Comparison of ENCODE assay signal across 19 cellular contexts in the genomic region with DNA sequence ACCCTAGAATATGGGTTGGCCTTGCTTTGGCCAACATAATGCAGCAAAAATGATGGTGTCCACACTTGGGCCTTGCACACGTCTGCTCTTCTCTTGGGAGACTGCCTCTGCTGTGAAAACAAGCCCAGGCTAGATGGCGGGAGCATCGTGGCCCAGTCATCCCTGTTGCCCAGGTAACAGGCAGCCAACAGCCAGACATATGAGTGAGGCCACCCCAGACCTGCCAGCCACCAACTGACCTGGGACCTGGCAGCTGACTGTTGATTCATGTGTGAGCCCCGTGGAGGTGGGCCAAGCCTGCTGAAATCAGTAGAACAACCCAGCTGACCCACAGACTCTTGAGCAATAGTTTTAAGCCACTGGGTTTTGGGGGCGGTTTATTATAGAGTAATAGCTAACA. TPM values are rescaled to one million over a fixed set of nuclear protein-coding genes. Genes with fewer than 3 reads are reported as not detected.
DNase-seq lines count a peak whose midpoint lies in the region; ATAC-seq, FAIRE-seq and TF ChIP-seq lines count a peak whose summit lies in the region.
"Had no signal": no experiment of that assay in that cellular context is flagged by ENCODE, and none has a peak within 500 bp of the region (broad histone marks: within the 10 kb centered on the region; RNA-seq: fewer than 3 reads in every experiment).

No MANE protein-coding gene starts in this region.

- no peaks in the 10 kb centered on the region for H3K4me1 ChIP-seq in K562 (replicated peaks in 1 of 2; ENCODE audit: control insufficient read depth in 2 of 2, insufficient read depth in 2 of 2, low read length in 2 of 2)
- H3K4me1 ChIP-seq: left lung had no signal

- no peak overlapping the region for H3K4me2 ChIP-seq in K562 (ENCODE audit: insufficient read depth, low read length)

- H3K27ac ChIP-seq in K562 (ENCODE audit: extremely low read depth, low read depth, low read length) = no peak overlapping the region
- H3K27ac ChIP-seq: left lung had no signal

- FAIRE-seq in K562 (lab: Jason Lieb, UNC) = no peak

- CTCF ChIA-PET in K562 (lab: Yijun Ruan, JAX; ENCODE audit: low intra/inter-chr PET ratio) = no interaction called here

- no peak for TF ChIP-seq EP300 in K562 (IDR thresholded peaks at IDR 0.05; ENCODE audit: low read length)

- no peaks in the 10 kb centered on the region for H3K36me3 ChIP-seq in K562 (ENCODE audit: control insufficient read depth, insufficient read depth, low read length)
- H3K36me3 ChIP-seq: left lung had no signal

- peaks cover 0 to 3% of the 10 kb centered on the region in 2 donors for H3K27me3 Mint-ChIP-seq in natural killer cell treated with Interleukin-12 subunit alpha and Interleukin-12 subunit beta and Interleukin-15 and Interleukin-18, amount 100 ng/mL, for 72 hours
- H3K27me3 Mint-ChIP-seq in natural killer cell (ENCODE audit: low read depth in 2 of 2) = peaks cover 0 to 4% of the 10 kb centered on the region in 2 donors
- H3K27me3 Mint-ChIP-seq: activated naive CD8-positive, alpha-beta T cell treated with anti-CD3 and anti-CD28 coated beads, Interleukin-2, amount 10 ng/mL, durations not matched to agents 7 days and 5 days had no signal

- H3K36me3 Mint-ChIP-seq in natural killer cell treated with Interleukin-12 subunit alpha and Interleukin-12 subunit beta and Interleukin-15 and Interleukin-18, amount 100 ng/mL, for 72 hours = no peaks in the 10 kb centered on the region
- no peaks in the 10 kb centered on the region for H3K36me3 Mint-ChIP-seq in natural killer cell
- H3K36me3 Mint-ChIP-seq: activated naive CD8-positive, alpha-beta T cell treated with anti-CD3 and anti-CD28 coated beads, Interleukin-2, amount 10 ng/mL, durations not matched to agents 7 days and 5 days; CD8-positive, alpha-beta T cell had no signal

- peaks cover 0 to 9% of the 10 kb centered on the region in 2 experiments; a peak in 2 of 5 replicates for H3K27me3 ChIP-seq in K562 (ENCODE audit: control insufficient read depth in 2 of 2, insufficient read depth in 2 of 2, low read length in 2 of 2)
- H3K27me3 ChIP-seq: left lung had no signal

- no peak for TF ChIP-seq RAD21 in K562 (CRISPR knock-in tag; conservative IDR thresholded peaks at IDR 0.05 in 1 of 2, IDR thresholded peaks at IDR 0.05 in 1 of 2)

- H3K4me3 Mint-ChIP-seq in natural killer cell treated with Interleukin-12 subunit alpha and Interleukin-12 subunit beta and Interleukin-15 and Interleukin-18, amount 100 ng/mL, for 72 hours = no peak overlapping the region
- H3K4me3 Mint-ChIP-seq in natural killer cell = no peak overlapping the region
- H3K4me3 Mint-ChIP-seq: activated naive CD8-positive, alpha-beta T cell treated with anti-CD3 and anti-CD28 coated beads, Interleukin-2, amount 10 ng/mL, durations not matched to agents 7 days and 5 days; CD8-positive, alpha-beta T cell had no signal

- in situ Hi-C loops in K562 (cut with MboI) (no loop called here), GM13976 (cut with MboI; ENCODE audit: low sequenced_read_pairs, unreplicated experiment) (no loop called here)

- intact Hi-C loops in natural killer cell (cut with micrococcal nuclease) = no loop called here
- intact Hi-C loops in K562 (cut with micrococcal nuclease) = no loop called here
- intact Hi-C loops in left colon (cut with DNase I, micrococcal nuclease) = no loop called here

- 5% methylated on average over 5 of the region's 5 CpGs for WGBS in K562 (ENCODE audit: insufficient coverage, low coverage, missing lambda C conversion rate)

- peak; percentile 43 to 49 for ATAC-seq in natural killer cell treated with Interleukin-12 subunit alpha and Interleukin-12 subunit beta and Interleukin-15 and Interleukin-18, amount 100 ng/mL, for 72 hours
- ATAC-seq in natural killer cell (no peak), K562 (no peak), left colon (no peak), HG03045 (IDR thresholded peaks at IDR 0.05; ENCODE audit: unreplicated experiment) (no peak)
- ATAC-seq: CD8-positive, alpha-beta T cell; left lung; mucosa of descending colon; Panc1 had no signal

- no peaks in the 10 kb centered on the region for H3K9me1 ChIP-seq in K562 (ENCODE audit: control insufficient read depth, insufficient read depth, low read length)

- POLR2A ChIA-PET in K562 (lab: Yijun Ruan, JAX) = interaction anchor here (0.6 kb wide), 1 partner anchor 15 kb away, joined by 3 read pairs; no protein-coding TSS in a partner anchor

- no peak overlapping the region for H2AFZ ChIP-seq in K562 (ENCODE audit: low read depth, low read length)

- no peak overlapping the region for H3K4me3 ChIP-seq in K562
- H3K4me3 ChIP-seq: left lung, mucosa of descending colon had no signal

- no peaks in the 10 kb centered on the region for H3K4me1 Mint-ChIP-seq in natural killer cell treated with Interleukin-12 subunit alpha and Interleukin-12 subunit beta and Interleukin-15 and Interleukin-18, amount 100 ng/mL, for 72 hours (ENCODE audit: low read depth in 2 of 2)
- H3K4me1 Mint-ChIP-seq in natural killer cell = no peaks in the 10 kb centered on the region
- H3K4me1 Mint-ChIP-seq: activated naive CD8-positive, alpha-beta T cell treated with anti-CD3 and anti-CD28 coated beads, Interleukin-2, amount 10 ng/mL, durations not matched to agents 7 days and 5 days had no signal

- H3K9me3 ChIP-seq in K562 (replicated peaks; ENCODE audit: control insufficient read depth, insufficient read depth, low read depth, low read length) = no peaks in the 10 kb centered on the region
- H3K9me3 ChIP-seq: left lung, mucosa of descending colon had no signal

- H3K9me3 Mint-ChIP-seq in natural killer cell treated with Interleukin-12 subunit alpha and Interleukin-12 subunit beta and Interleukin-15 and Interleukin-18, amount 100 ng/mL, for 72 hours = no peaks in the 10 kb centered on the region
- no peaks in the 10 kb centered on the region for H3K9me3 Mint-ChIP-seq in natural killer cell
- H3K9me3 Mint-ChIP-seq: CD8-positive, alpha-beta T cell had no signal

- no peaks in the 10 kb centered on the region for H4K20me1 ChIP-seq in K562 (replicated peaks; ENCODE audit: control insufficient read depth, insufficient read depth, low read length)

- H3K79me2 ChIP-seq in K562 (ENCODE audit: control insufficient read depth, insufficient read depth, low read length) = no peaks in the 10 kb centered on the region

- no peak overlapping the region for H3K9ac ChIP-seq in K562 (ENCODE audit: insufficient read depth in 1 of 2, low read depth in 2 of 2, low read length in 2 of 2)

- TF ChIP-seq CTCF in natural killer cell (IDR thresholded peaks at IDR 0.05) (no peak), K562 (IDR thresholded peaks at IDR 0.05 in 2 of 3, conservative IDR thresholded peaks at IDR 0.05 in 1 of 3; ENCODE audit: insufficient read depth in 2 of 3, low read depth in 1 of 3, low read length in 3 of 3) (no peak), GM13976 (IDR thresholded peaks at IDR 0.05; ENCODE audit: borderline replicate concordance, control extremely low read depth, extremely low read depth, insufficient read depth, missing control alignments) (no peak)

- no TSS peak for BruUV-seq in K562 (replicated peaks; lab: Mats Ljungman, UMichigan)

- no peak for DNase-seq in natural killer cell treated with Interleukin-12 subunit alpha and Interleukin-12 subunit beta and Interleukin-15 and Interleukin-18, amount 100 ng/mL, for 72 hours (ENCODE audit: low spot score)
- no peak for DNase-seq in natural killer cell
- DNase-seq in K562 (ENCODE audit: extremely low read depth in 1 of 4, low spot score in 3 of 4) = no peak
- DNase-seq in kidney glomerular epithelial cell (lab: John Stamatoyannopoulos, UW) = peak; percentile 7
- DNase-seq in left colon = no peak
- DNase-seq in NK-92 (lab: John Stamatoyannopoulos, UW; ENCODE audit: unreplicated experiment) = no peak
- no peak for DNase-seq in GM13976 (ENCODE audit: low spot score)
- DNase-seq: activated CD4-positive, alpha-beta T cell treated with anti-CD3 and anti-CD28 coated beads, Interleukin-2, amount 50 U/mL, for 4 hours; activated naive CD8-positive, alpha-beta T cell treated with anti-CD3 and anti-CD28 coated beads, Interleukin-2, amount 10 ng/mL, durations not matched to agents 7 days and 5 days; activated T-cell treated with anti-CD3 and anti-CD28 coated beads, Interleukin-2, amount 50 U/mL, for 1 hour; CD8-positive, alpha-beta T cell; left lung; mucosa of descending colon; MV-4-11; NCI-H2029 treated with DMSO at 0.1 percent for 48 hours; NCI-H526; stimulated activated CD4-positive, alpha-beta T cell treated with anti-CD3 and anti-CD28 coated beads, Interleukin-4, amount 100 ng/mL, for 1 hour had no signal

- no peak overlapping the region for H3K27ac Mint-ChIP-seq in natural killer cell treated with Interleukin-12 subunit alpha and Interleukin-12 subunit beta and Interleukin-15 and Interleukin-18, amount 100 ng/mL, for 72 hours
- no peak overlapping the region for H3K27ac Mint-ChIP-seq in natural killer cell
- H3K27ac Mint-ChIP-seq: activated naive CD8-positive, alpha-beta T cell treated with anti-CD3 and anti-CD28 coated beads, Interleukin-2, amount 10 ng/mL, durations not matched to agents 7 days and 5 days; CD8-positive, alpha-beta T cell had no signal

- TF ChIP-seq POLR2A in K562 (conservative IDR thresholded peaks at IDR 0.05) = no peak

TF ChIP-seq in K562, 482 proteins besides CTCF, POLR2A, EP300 and RAD21 (continues in another document):
- no peak for TF ChIP-seq ZFP30 (CRISPR knock-in tag; IDR thresholded peaks at IDR 0.05; ENCODE audit: borderline replicate concordance)
- no peak for TF ChIP-seq NUFIP1 (IDR thresholded peaks at IDR 0.05; ENCODE audit: partially characterized antibody)

RNA-seq across cellular contexts. Expression of a gene that starts 39.4 kb away (rescaled TPM):
- 1 to 10 TPM in 1 of 2 donors, under 1 TPM in 1; 0.88 to 2.3 TPM for total RNA-seq in natural killer cell treated with Interleukin-12 subunit alpha and Interleukin-12 subunit beta and Interleukin-15 and Interleukin-18, amount 100 ng/mL, for 72 hours
- under 1 TPM in 2 of 3 donors, not detected in 1; 0.79 to 0.92 TPM for total RNA-seq in natural killer cell
- not detected in 2 replicates for total RNA-seq in K562 (2011; cell fraction: chromatin; rRNA removed; ENCODE audit: low replicate concordance)
- not detected in 2 replicates for total RNA-seq in K562 (2011; cell fraction: nucleolus; rRNA removed)
- total RNA-seq in K562 (2011; cell fraction: nucleoplasm; rRNA removed) = not detected in 2 replicates
- total RNA-seq in K562 (2014; rRNA removed) = not detected in 2 replicates
- total RNA-seq in K562 (2014; rRNA removed; fragmentation: Illumina TruSeq; extraction: Trizol) = not detected in 2 replicates
- total RNA-seq in K562 (2015; rRNA removed; fragmentation: Illumina TruSeq; extraction: Trizol) = not detected in 2 replicates
- 0.09 and 0.16 TPM in 2 replicates for total RNA-seq in K562 (2021)
- polyA plus RNA-seq in K562 (2011; rRNA removed) = 0.06 TPM in 1 of 2 replicates, not detected in the other
- polyA plus RNA-seq in K562 (2011; cell fraction: cytosol; rRNA removed) = not detected in 2 replicates
- not detected in 2 replicates for polyA plus RNA-seq in K562 (2011; cell fraction: nucleus; rRNA removed)
- polyA plus RNA-seq in K562 (2012) = not detected in 2 replicates
- polyA plus RNA-seq in K562 (2014; fragmentation: Illumina TruSeq; extraction: Trizol) = not detected in 2 replicates
- not detected for polyA plus RNA-seq in K562 (2014; fragmentation: Nextera tagmentation; extraction: Ambion mirVana)
- not detected in 2 replicates for polyA plus RNA-seq in K562 (2014; rRNA removed)
- polyA minus RNA-seq in K562 (2011; rRNA and poly(A)+ RNA removed) = not detected in 2 replicates
- not detected in 2 replicates for polyA minus RNA-seq in K562 (2011; cell fraction: cytosol; rRNA and poly(A)+ RNA removed)
- not detected in 2 replicates for polyA minus RNA-seq in K562 (2011; cell fraction: nucleus; rRNA and poly(A)+ RNA removed)
- total RNA-seq in left colon = under 1 TPM; 0.81 to 0.89 TPM

Comparison
In these comparisons a context has a peak if more than half of its experiments do, and no peak if none do; other contexts are left out.
1. ATAC-seq: peak in natural killer cell treated with Interleukin-12 subunit alpha and Interleukin-12 subunit beta and Interleukin-15 and Interleukin-18, amount 100 ng/mL, for 72 hours (2 of 2); none in natural killer cell (0 of 3), K562 (single experiment), left colon (single experiment) and HG03045 (single experiment).